In genomic region chr6:21003780-21004541, GRCh38 we compare ENCODE assay signal across 8 cellular contexts.
DNase-seq lines count a peak whose midpoint lies in the region; ATAC-seq and TF ChIP-seq lines count a peak whose summit lies in the region.

No MANE protein-coding gene starts in this region.

- no peaks in the 10 kb centered on the region for H3K9me3 Mint-ChIP-seq in natural killer cell treated with Interleukin-12 subunit alpha and Interleukin-12 subunit beta and Interleukin-15 and Interleukin-18, amount 100 ng/mL, for 72 hours

- H3K4me3 ChIP-seq in BJ (ENCODE audit: low read depth, low read length) (no peak overlapping the region), astrocyte of the cerebellum (ENCODE audit: low read depth, low read length) (no peak overlapping the region)

- no peak overlapping the region for H3K27ac Mint-ChIP-seq in natural killer cell treated with Interleukin-12 subunit alpha and Interleukin-12 subunit beta and Interleukin-15 and Interleukin-18, amount 100 ng/mL, for 72 hours

- in situ Hi-C loops in astrocyte of the cerebellum (cut with HindIII; ENCODE audit: low sequenced_read_pairs) = no loop called here

- CTCF ChIA-PET in BJ (lab: Yijun Ruan, JAX) = no interaction called here

- H3K4me1 Mint-ChIP-seq in natural killer cell treated with Interleukin-12 subunit alpha and Interleukin-12 subunit beta and Interleukin-15 and Interleukin-18, amount 100 ng/mL, for 72 hours (ENCODE audit: low read depth in 2 of 2) = no peaks in the 10 kb centered on the region

- peak; percentile 68 for ATAC-seq in HG03457 (IDR thresholded peaks at IDR 0.05; ENCODE audit: unreplicated experiment)
- no peak for ATAC-seq in natural killer cell treated with Interleukin-12 subunit alpha and Interleukin-12 subunit beta and Interleukin-15 and Interleukin-18, amount 100 ng/mL, for 72 hours

- H3K36me3 ChIP-seq in BJ (ENCODE audit: control insufficient read depth, insufficient read depth, low read length) = no peaks in the 10 kb centered on the region

- TF ChIP-seq CTCF in BJ (IDR thresholded peaks at IDR 0.05; ENCODE audit: insufficient read depth, low read depth, low read length) = no peak
- TF ChIP-seq CTCF in GM20000 (IDR thresholded peaks at IDR 0.05; ENCODE audit: extremely low read depth, missing control alignments) = no peak
- no peak for TF ChIP-seq CTCF in astrocyte of the cerebellum (IDR thresholded peaks at IDR 0.05; ENCODE audit: low read depth, low read length, missing control alignments)

- H3K27me3 ChIP-seq in BJ (ENCODE audit: control insufficient read depth, insufficient read depth, low read length) = no peaks in the 10 kb centered on the region

- peak; percentile 11 for DNase-seq in BJ (ENCODE audit: low read depth)
- DNase-seq in GM20000 (ENCODE audit: low spot score) = peak; percentile 29
- DNase-seq in astrocyte of the cerebellum (ENCODE audit: low read depth) = peak; percentile 32
- DNase-seq in UCSD-AML1 (lab: John Stamatoyannopoulos, UW; ENCODE audit: unreplicated experiment) = no peak
- no peak for DNase-seq in mucosa of gallbladder (ENCODE audit: low spot score)
- DNase-seq in NCI-H1417 (lab: John Stamatoyannopoulos, UW) = no peak
- no peak for DNase-seq in natural killer cell treated with Interleukin-12 subunit alpha and Interleukin-12 subunit beta and Interleukin-15 and Interleukin-18, amount 100 ng/mL, for 72 hours (ENCODE audit: low spot score)

- H3K4me3 Mint-ChIP-seq in natural killer cell treated with Interleukin-12 subunit alpha and Interleukin-12 subunit beta and Interleukin-15 and Interleukin-18, amount 100 ng/mL, for 72 hours = no peak overlapping the region

- H3K27me3 Mint-ChIP-seq in natural killer cell treated with Interleukin-12 subunit alpha and Interleukin-12 subunit beta and Interleukin-15 and Interleukin-18, amount 100 ng/mL, for 72 hours = no peaks in the 10 kb centered on the region

- POLR2A ChIA-PET in BJ (lab: Charles Lee) = no interaction called here

- no peaks in the 10 kb centered on the region for H3K36me3 Mint-ChIP-seq in natural killer cell treated with Interleukin-12 subunit alpha and Interleukin-12 subunit beta and Interleukin-15 and Interleukin-18, amount 100 ng/mL, for 72 hours

Comparison
In these comparisons a context has a peak if more than half of its experiments do, and no peak if none do; other contexts are left out.
1. DNase-seq: peak in BJ (single experiment), GM20000 (single experiment) and astrocyte of the cerebellum (single experiment); none in UCSD-AML1 (single experiment), mucosa of gallbladder (single experiment), NCI-H1417 (0 of 3) and natural killer cell treated with Interleukin-12 subunit alpha and Interleukin-12 subunit beta and Interleukin-15 and Interleukin-18, amount 100 ng/mL, for 72 hours (single experiment).